10 cellular contexts compared by ENCODE assay signal in genomic region chr10:104076743-104077160, GRCh38. TPM values are rescaled to one million over a fixed set of nuclear protein-coding genes. Genes with fewer than 3 reads are reported as not detected.
DNase-seq lines count a peak whose midpoint lies in the region; ATAC-seq, FAIRE-seq and TF ChIP-seq lines count a peak whose summit lies in the region.
"Had no signal": no experiment of that assay in that cellular context is flagged by ENCODE, and none has a peak within 500 bp of the region (broad histone marks: within the 10 kb centered on the region; RNA-seq: fewer than 3 reads in every experiment).

No MANE protein-coding gene starts in this region.

- H3K27ac ChIP-seq in dorsolateral prefrontal cortex: peak overlapping the region in 57 of 59 donors; percentile 24 to 95 (median 78)
- H3K27ac ChIP-seq in SK-N-SH (ENCODE audit: low read depth in 2 of 2, low read length in 1 of 2): no peak overlapping the region

- no peak overlapping the region for H2AFZ ChIP-seq in SK-N-SH (ENCODE audit: low read depth)

- H3K4me1 ChIP-seq in SK-N-SH (ENCODE audit: control insufficient read depth in 1 of 2, insufficient read depth in 2 of 2, low read depth in 1 of 2, low read length in 1 of 2): peaks cover 0 to 3% of the 10 kb centered on the region in 2 experiments; a peak in 1 of 4 replicates

- no peaks in the 10 kb centered on the region for H3K36me3 ChIP-seq in SK-N-SH (replicated peaks in 1 of 2; ENCODE audit: control insufficient read depth in 1 of 2, insufficient read depth in 2 of 2, low read length in 1 of 2)

- H3F3A ChIP-seq in SK-N-SH (replicated peaks; ENCODE audit: insufficient read depth): no peaks in the 10 kb centered on the region

- H3K9ac ChIP-seq in SK-N-SH: no peak overlapping the region

- no peaks in the 10 kb centered on the region for H3K9me2 ChIP-seq in SK-N-SH

- WGBS in SK-N-SH (ENCODE audit: low lambda C conversion rate): 87% methylated on average over 3 of the region's 3 CpGs

- TF ChIP-seq CTCF in dorsolateral prefrontal cortex (IDR thresholded peaks at IDR 0.05 in 54 of 56, conservative IDR thresholded peaks at IDR 0.05 in 2 of 56; ENCODE audit: low read depth in 1 of 56, partially characterized antibody in 56 of 56): peak in 2 of 56 donors; percentile 12 to 17
- no peak for TF ChIP-seq CTCF in SK-N-SH (IDR thresholded peaks at IDR 0.05)

- no peaks in the 10 kb centered on the region for H4K20me1 ChIP-seq in SK-N-SH (ENCODE audit: insufficient read depth)

- ATAC-seq in GM18520 (IDR thresholded peaks at IDR 0.05; ENCODE audit: unreplicated experiment): no peak

- H3K27me3 ChIP-seq in dorsolateral prefrontal cortex (no peaks in the 10 kb centered on the region), SK-N-SH (ENCODE audit: insufficient read depth) (no peaks in the 10 kb centered on the region)

- no peaks in the 10 kb centered on the region for H3K79me2 ChIP-seq in SK-N-SH (ENCODE audit: insufficient read depth)

- CTCF ChIA-PET in SK-N-SH (lab: Yijun Ruan, JAX): interaction anchor here (1.0 kb wide), 1 partner anchor 44 kb away, joined by 3 read pairs; no protein-coding TSS in a partner anchor

- TF ChIP-seq EP300 in SK-N-SH (IDR thresholded peaks at IDR 0.05; ENCODE audit: borderline replicate concordance in 1 of 2, low read depth in 1 of 2, low read length in 1 of 2): no peak

- POLR2A ChIA-PET in SK-N-SH (lab: Yijun Ruan, JAX): no interaction called here

- no peak for TF ChIP-seq RAD21 in SK-N-SH (IDR thresholded peaks at IDR 0.05; ENCODE audit: low read length)

- no peak for FAIRE-seq in HTR-8/SVneo (lab: Jason Lieb, UNC)

- H3K9me3 ChIP-seq in SK-N-SH: no peaks in the 10 kb centered on the region

- DNase-seq in COLO668 (lab: John Stamatoyannopoulos, UW; ENCODE audit: unreplicated experiment) (peak; percentile 61), NCI-H2081 (lab: John Stamatoyannopoulos, UW) (peak; percentile 65 to 89), dorsolateral prefrontal cortex (peak in 9 of 10 donors; percentile 42 to 83 (median 63)), lung microvascular endothelial cell (ENCODE audit: low read depth in 2 of 2) (peak; percentile 95 to 98), HTR-8/SVneo (ENCODE audit: insufficient read length, low spot score) (no peak), SK-N-SH (no peak)
- DNase-seq in activated CD4-positive, alpha-beta T cell treated with anti-CD3 and anti-CD28 coated beads for 4 hours: no peak
- DNase-seq: activated gamma-delta T cell treated with Interleukin-2 at 50 U/mL for 16 hours had no signal

- no peak overlapping the region for H3K4me2 ChIP-seq in SK-N-SH

- H3K4me3 ChIP-seq in dorsolateral prefrontal cortex: peak overlapping the region in 19 of 59 donors; percentile 0 to 42 (median 11)
- no peak overlapping the region for H3K4me3 ChIP-seq in SK-N-SH (ENCODE audit: low read depth in 2 of 2, low read length in 1 of 2)

- intact Hi-C loops in dorsolateral prefrontal cortex (cut with DNase I): no loop called here

TF ChIP-seq in SK-N-SH, 30 proteins besides CTCF, POLR2A, EP300 and RAD21:
- no peak for TF ChIP-seq CHD2 (IDR thresholded peaks at IDR 0.05; ENCODE audit: low read length, partially characterized antibody)
- no peak for TF ChIP-seq MXI1 (IDR thresholded peaks at IDR 0.05; ENCODE audit: low read depth, low read length)
- no peak for TF ChIP-seq POLR2AphosphoS5 (IDR thresholded peaks at IDR 0.05; ENCODE audit: low read depth, low read length)
- no peak for TF ChIP-seq MEF2A (IDR thresholded peaks at IDR 0.05; ENCODE audit: borderline replicate concordance, low read depth)
- TF ChIP-seq, protein P1, sequence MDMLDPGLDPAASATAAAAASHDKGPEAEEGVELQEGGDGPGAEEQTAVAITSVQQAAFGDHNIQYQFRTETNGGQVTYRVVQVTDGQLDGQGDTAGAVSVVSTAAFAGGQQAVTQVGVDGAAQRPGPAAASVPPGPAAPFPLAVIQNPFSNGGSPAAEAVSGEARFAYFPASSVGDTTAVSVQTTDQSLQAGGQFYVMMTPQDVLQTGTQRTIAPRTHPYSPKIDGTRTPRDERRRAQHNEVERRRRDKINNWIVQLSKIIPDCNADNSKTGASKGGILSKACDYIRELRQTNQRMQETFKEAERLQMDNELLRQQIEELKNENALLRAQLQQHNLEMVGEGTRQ (IDR thresholded peaks at IDR 0.05; ENCODE audit: borderline replicate concordance, low read depth, low read length): no peak
- no peak for TF ChIP-seq GABPA (IDR thresholded peaks at IDR 0.05; ENCODE audit: low read depth)
- TF ChIP-seq, protein P2, sequence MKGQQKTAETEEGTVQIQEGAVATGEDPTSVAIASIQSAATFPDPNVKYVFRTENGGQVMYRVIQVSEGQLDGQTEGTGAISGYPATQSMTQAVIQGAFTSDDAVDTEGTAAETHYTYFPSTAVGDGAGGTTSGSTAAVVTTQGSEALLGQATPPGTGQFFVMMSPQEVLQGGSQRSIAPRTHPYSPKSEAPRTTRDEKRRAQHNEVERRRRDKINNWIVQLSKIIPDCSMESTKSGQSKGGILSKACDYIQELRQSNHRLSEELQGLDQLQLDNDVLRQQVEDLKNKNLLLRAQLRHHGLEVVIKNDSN (IDR thresholded peaks at IDR 0.05; ENCODE audit: borderline replicate concordance, low read depth): no peak
- TF ChIP-seq RCOR1 (IDR thresholded peaks at IDR 0.05; ENCODE audit: low read length): no peak
- no peak for TF ChIP-seq JUND (IDR thresholded peaks at IDR 0.05)
- no peak for TF ChIP-seq RFX5 (IDR thresholded peaks at IDR 0.05; ENCODE audit: low read length)
- TF ChIP-seq, protein P3, sequence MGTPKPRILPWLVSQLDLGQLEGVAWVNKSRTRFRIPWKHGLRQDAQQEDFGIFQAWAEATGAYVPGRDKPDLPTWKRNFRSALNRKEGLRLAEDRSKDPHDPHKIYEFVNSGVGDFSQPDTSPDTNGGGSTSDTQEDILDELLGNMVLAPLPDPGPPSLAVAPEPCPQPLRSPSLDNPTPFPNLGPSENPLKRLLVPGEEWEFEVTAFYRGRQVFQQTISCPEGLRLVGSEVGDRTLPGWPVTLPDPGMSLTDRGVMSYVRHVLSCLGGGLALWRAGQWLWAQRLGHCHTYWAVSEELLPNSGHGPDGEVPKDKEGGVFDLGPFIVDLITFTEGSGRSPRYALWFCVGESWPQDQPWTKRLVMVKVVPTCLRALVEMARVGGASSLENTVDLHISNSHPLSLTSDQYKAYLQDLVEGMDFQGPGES (IDR thresholded peaks at IDR 0.05; ENCODE audit: low read depth, low read length): no peak
- TF ChIP-seq EZH2phosphoT487 (IDR thresholded peaks at IDR 0.05; ENCODE audit: borderline replicate concordance, low read depth): no peak
- no peak for TF ChIP-seq SMC3 (IDR thresholded peaks at IDR 0.05; ENCODE audit: low read depth, low read length)
- no peak for TF ChIP-seq NRF1 (IDR thresholded peaks at IDR 0.05; ENCODE audit: low read depth, low read length)
- no peak for TF ChIP-seq NFIC (IDR thresholded peaks at IDR 0.05; ENCODE audit: borderline replicate concordance)
- TF ChIP-seq FOXJ3 (CRISPR knock-in tag; IDR thresholded peaks at IDR 0.05): no peak
- TF ChIP-seq REST (IDR thresholded peaks at IDR 0.05; ENCODE audit: low read depth, low read length): no peak
- no peak for TF ChIP-seq TEAD4 (IDR thresholded peaks at IDR 0.05; ENCODE audit: borderline replicate concordance, insufficient read depth)
- no peak for TF ChIP-seq MAX (IDR thresholded peaks at IDR 0.05; ENCODE audit: low read depth)
TF ChIP-seq in SK-N-SH: peak in this region for 0.

RNA-seq across cellular contexts. Expression of gene COL17A1, which starts 8.9 kb away (rescaled TPM):
- total RNA-seq in dorsolateral prefrontal cortex (1 to 10 TPM in 50 of 120 experiments, under 1 TPM in 56, not detected in 14; 0.22 to 2.7 (median 0.94) TPM), lung microvascular endothelial cell (under 0.01 and 0.44 TPM in 2 replicates)
- 0.06 and 0.12 TPM in 2 replicates for polyA plus RNA-seq in SK-N-SH (2012; rRNA removed)
- 0.05 and 0.08 TPM in 2 replicates for polyA plus RNA-seq in SK-N-SH (2012; cell fraction: cytosol; rRNA removed)
- 0.21 and 0.29 TPM in 2 replicates for polyA plus RNA-seq in SK-N-SH (2012; cell fraction: nucleus; rRNA removed)
- polyA plus RNA-seq: CD14-positive monocyte had no signal

RNA-seq across cellular contexts. Expression of gene SFR1, which starts 45.2 kb away (rescaled TPM):
- total RNA-seq in dorsolateral prefrontal cortex: 10 to 100 TPM in 19 of 120 experiments, 1 to 10 TPM in 101; 3.1 to 19.2 (median 7.6) TPM
- 3.4 and 4.1 TPM in 2 replicates for total RNA-seq in lung microvascular endothelial cell
- polyA plus RNA-seq in SK-N-SH (2012; rRNA removed): 1.5 and 1.8 TPM in 2 replicates
- 2.4 and 2.9 TPM in 2 replicates for polyA plus RNA-seq in SK-N-SH (2012; cell fraction: cytosol; rRNA removed)
- polyA plus RNA-seq in SK-N-SH (2012; cell fraction: nucleus; rRNA removed): 0.79 and 1.3 TPM in 2 replicates

Comparison
In these comparisons a context has a peak if more than half of its experiments do, and no peak if none do; other contexts are left out.
1. DNase-seq: peak in COLO668 (single experiment), NCI-H2081 (2 of 2), dorsolateral prefrontal cortex (9 of 10) and lung microvascular endothelial cell (2 of 2); none in HTR-8/SVneo (single experiment), activated CD4-positive, alpha-beta T cell treated with anti-CD3 and anti-CD28 coated beads for 4 hours (0 of 2) and SK-N-SH (single experiment).
2. H3K27ac ChIP-seq: peak in dorsolateral prefrontal cortex (57 of 59); none in SK-N-SH (0 of 2).